11 cellular contexts compared by ENCODE assay signal in genomic region chr15:67178569-67179210, GRCh38.
DNase-seq lines count a peak whose midpoint lies in the region; ATAC-seq, FAIRE-seq and TF ChIP-seq lines count a peak whose summit lies in the region.
"Had no signal": no experiment of that assay in that cellular context is flagged by ENCODE, and none has a peak within 500 bp of the region (broad histone marks: within the 10 kb centered on the region; RNA-seq: fewer than 3 reads in every experiment).

No MANE protein-coding gene starts in this region.

- POLR2A ChIA-PET in RWPE1 (lab: Yijun Ruan, JAX; ENCODE audit: low non-redundant PET): no interaction called here

- 79 to 85% methylated on average over 10 to 11 of the region's 11 CpGs for WGBS in esophagus squamous epithelium, 2 donors

- intact Hi-C loops in esophagus squamous epithelium (cut with DNase I): no loop called here

- no peaks in the 10 kb centered on the region for H3K27me3 ChIP-seq in BLaER1 treated with 17β-estradiol and CSF1 and Interleukin-3, amounts not matched to agents 10 nM and 100 nM
- no peaks in the 10 kb centered on the region for H3K27me3 ChIP-seq in esophagus squamous epithelium
- H3K27me3 ChIP-seq: dorsolateral prefrontal cortex, pancreas had no signal

- FAIRE-seq in GM12891 (lab: Jason Lieb, UNC): no peak
- FAIRE-seq: pancreas had no signal

- H3K9me3 ChIP-seq in BLaER1 treated with 17β-estradiol and CSF1 and Interleukin-3, amounts not matched to agents 10 nM and 100 nM (replicated peaks in 1 of 11): no peaks in the 10 kb centered on the region
- no peaks in the 10 kb centered on the region for H3K9me3 ChIP-seq in esophagus squamous epithelium
- H3K9me3 ChIP-seq: pancreas had no signal

- peaks cover 26 to 74% (median 57%) of the 10 kb centered on the region in 10 experiments for H3K4me1 ChIP-seq in BLaER1 treated with 17β-estradiol and CSF1 and Interleukin-3, amounts not matched to agents 10 nM and 100 nM
- H3K4me1 ChIP-seq in esophagus squamous epithelium: peaks cover 32 to 70% (median 47%) of the 10 kb centered on the region in 3 donors

- H3K27ac ChIP-seq in BLaER1 treated with 17β-estradiol and CSF1 and Interleukin-3, amounts not matched to agents 10 nM and 100 nM: peak overlapping the region in 9 of 11 experiments; percentile 61 to 89 (median 85); a peak in 17 of 22 replicates
- H3K27ac ChIP-seq in RWPE1 (peak overlapping the region; percentile 50; the same call in 1 of the 2 replicates), esophagus squamous epithelium (peak overlapping the region in 3 of 4 donors; percentile 51 to 80 (median 73))
- H3K27ac ChIP-seq: dorsolateral prefrontal cortex, pancreas had no signal

- TF ChIP-seq POLR2A in esophagus squamous epithelium (IDR thresholded peaks at IDR 0.05) (no peak), GM12891 (IDR thresholded peaks at IDR 0.05; ENCODE audit: low read depth, low read length) (no peak)

- peaks cover 85 to 98% (median 96%) of the 10 kb centered on the region in 11 experiments for H3K36me3 ChIP-seq in BLaER1 treated with 17β-estradiol and CSF1 and Interleukin-3, amounts not matched to agents 10 nM and 100 nM
- peaks cover 9 to 80% (median 13%) of the 10 kb centered on the region in 3 donors for H3K36me3 ChIP-seq in esophagus squamous epithelium

- peak overlapping the region in 4 of 11 experiments; percentile 65 to 92 (median 80); a peak in 4 of 22 replicates for H3K4me2 ChIP-seq in BLaER1 treated with 17β-estradiol and CSF1 and Interleukin-3, amounts not matched to agents 10 nM and 100 nM

- DNase-seq in RWPE1 (ENCODE audit: low spot score) (no peak), esophagus squamous epithelium (lab: John Stamatoyannopoulos, UW) (no peak), non-pigmented ciliary epithelial cell (ENCODE audit: low read depth) (peak; percentile 97), GM10266 (ENCODE audit: extremely low spot score) (no peak), GM12891 (ENCODE audit: insufficient read length, low spot score) (no peak)
- DNase-seq: dorsolateral prefrontal cortex, NCI-H2081 treated with DMSO at 0.1 percent for 48 hours had no signal

- CTCF ChIA-PET in RWPE1 (lab: Yijun Ruan, JAX): interaction anchor here (0.6 to 1.0 kb wide), 3 partner anchors 44 to 125 kb away, joined by 3 to 5 read pairs (median 3); no protein-coding TSS in a partner anchor

- ATAC-seq in GM18502 (IDR thresholded peaks at IDR 0.05; ENCODE audit: poor library complexity, unreplicated experiment) (no peak), GM18861 (IDR thresholded peaks at IDR 0.05; ENCODE audit: unreplicated experiment) (no peak)

- peak overlapping the region in 3 of 11 experiments; percentile 47 to 63 (median 61); a peak in 4 of 22 replicates for H3K9ac ChIP-seq in BLaER1 treated with 17β-estradiol and CSF1 and Interleukin-3, amounts not matched to agents 10 nM and 100 nM

- H3K4me3 ChIP-seq in BLaER1 treated with 17β-estradiol and CSF1 and Interleukin-3, amounts not matched to agents 10 nM and 100 nM: no peak overlapping the region
- no peak overlapping the region for H3K4me3 ChIP-seq in esophagus squamous epithelium
- H3K4me3 ChIP-seq: dorsolateral prefrontal cortex, pancreas had no signal

- TF ChIP-seq CTCF in RWPE1 (conservative IDR thresholded peaks at IDR 0.05; ENCODE audit: low read depth) (no peak), esophagus squamous epithelium (IDR thresholded peaks at IDR 0.05) (no peak), GM10266 (IDR thresholded peaks at IDR 0.05; ENCODE audit: control insufficient read depth, insufficient read depth, low read depth, missing control alignments) (no peak)

- peaks cover 3 to 93% (median 65%) of the 10 kb centered on the region in 11 experiments; a peak in 18 of 22 replicates for H4K20me1 ChIP-seq in BLaER1 treated with 17β-estradiol and CSF1 and Interleukin-3, amounts not matched to agents 10 nM and 100 nM

TF ChIP-seq in GM12891, 5 proteins besides CTCF, POLR2A, EP300 and RAD21:
- TF ChIP-seq SPI1 (IDR thresholded peaks at IDR 0.05; ENCODE audit: low read depth, low read length): no peak
- TF ChIP-seq PAX5 (IDR thresholded peaks at IDR 0.05; ENCODE audit: insufficient read depth, low read length, severe bottlenecking): no peak
- TF ChIP-seq TAF1 (IDR thresholded peaks at IDR 0.05; ENCODE audit: low read depth, low read length): no peak
- no peak for TF ChIP-seq POU2F2 (IDR thresholded peaks at IDR 0.05; ENCODE audit: low read depth, low read length)
- TF ChIP-seq POLR2AphosphoS5 (IDR thresholded peaks at IDR 0.05; ENCODE audit: low read depth, low read length): no peak
